ENCODE assay signal across 20 cellular contexts in genomic region chr11:37105456-37105855, GRCh38.
DNase-seq lines count a peak whose midpoint lies in the region; ATAC-seq, FAIRE-seq and TF ChIP-seq lines count a peak whose summit lies in the region.
"Had no signal": no experiment of that assay in that cellular context is flagged by ENCODE, and none has a peak within 500 bp of the region (broad histone marks: within the 10 kb centered on the region; RNA-seq: fewer than 3 reads in every experiment).

No MANE protein-coding gene starts in this region.

- CTCF ChIA-PET in A673 (lab: Charles Lee), result no interaction called here

- H3K4me2 ChIP-seq in astrocyte (ENCODE audit: low read length), result no peak overlapping the region
- H3K4me2 ChIP-seq: BLaER1 treated with 17β-estradiol and CSF1 and Interleukin-3, amounts not matched to agents 10 nM and 100 nM had no signal

- TF ChIP-seq CTCF in A673 (conservative IDR thresholded peaks at IDR 0.05; ENCODE audit: low read depth, low read length) (no peak), astrocyte (IDR thresholded peaks at IDR 0.05; ENCODE audit: insufficient read depth, low read depth, low read length) (no peak)

- no peak overlapping the region for H3K4me3 Mint-ChIP-seq in astrocyte (ENCODE audit: unreplicated experiment)
- no peak overlapping the region for H3K4me3 Mint-ChIP-seq in naive thymus-derived CD8-positive, alpha-beta T cell
- H3K4me3 Mint-ChIP-seq: B cell; CD8-positive, alpha-beta T cell; HFFc6 had no signal

- POLR2A ChIA-PET in A673 (lab: Charles Lee; ENCODE audit: low non-redundant PET), result no interaction called here
- POLR2A ChIA-PET in naive thymus-derived CD8-positive, alpha-beta T cell (lab: Charles Lee), result no interaction called here

- H3K9me3 ChIP-seq in A673 (ENCODE audit: low read depth, low read length, poor library complexity, severe bottlenecking) (peaks cover 17% of the 10 kb centered on the region), astrocyte (ENCODE audit: insufficient read depth, low read depth, low read length) (no peaks in the 10 kb centered on the region)
- H3K9me3 ChIP-seq: BLaER1 treated with 17β-estradiol and CSF1 and Interleukin-3, amounts not matched to agents 10 nM and 100 nM had no signal

- no peaks in the 10 kb centered on the region for H3K4me1 Mint-ChIP-seq in astrocyte (ENCODE audit: low read depth, unreplicated experiment)
- peaks cover 0 to 1% (median 0%) of the 10 kb centered on the region in 4 donors for H3K4me1 Mint-ChIP-seq in naive thymus-derived CD8-positive, alpha-beta T cell
- H3K4me1 Mint-ChIP-seq: B cell had no signal

- intact Hi-C loops in A673 (cut with micrococcal nuclease; ENCODE audit: unreplicated experiment) (no loop called here), Right ventricle myocardium inferior (cut with DNase I) (loop anchor here (10.0 kb wide), 1 partner anchor 339 kb away; no protein-coding TSS in a partner anchor)

- H4K20me1 ChIP-seq in astrocyte (ENCODE audit: insufficient read depth, low read length), result no peaks in the 10 kb centered on the region
- H4K20me1 ChIP-seq: BLaER1 treated with 17β-estradiol and CSF1 and Interleukin-3, amounts not matched to agents 10 nM and 100 nM had no signal

- no peaks in the 10 kb centered on the region for H3K36me3 Mint-ChIP-seq in astrocyte (ENCODE audit: low read depth, unreplicated experiment)
- no peaks in the 10 kb centered on the region for H3K36me3 Mint-ChIP-seq in naive thymus-derived CD8-positive, alpha-beta T cell
- H3K36me3 Mint-ChIP-seq: CD8-positive, alpha-beta T cell had no signal

- H3K27ac ChIP-seq in A673 (ENCODE audit: low read depth, low read length, poor library complexity, severe bottlenecking) (no peak overlapping the region), astrocyte (ENCODE audit: low read depth, low read length) (no peak overlapping the region)
- H3K27ac ChIP-seq: BLaER1 treated with 17β-estradiol and CSF1 and Interleukin-3, amounts not matched to agents 10 nM and 100 nM had no signal

- ATAC-seq in Right ventricle myocardium inferior, result no peak
- no peak for ATAC-seq in naive thymus-derived CD8-positive, alpha-beta T cell
- ATAC-seq: CD8-positive, alpha-beta T cell; HCT116; HepG2 had no signal

- H2AFZ ChIP-seq in astrocyte (ENCODE audit: low read depth, low read length), result no peak overlapping the region

- H3K36me3 ChIP-seq in A673 (ENCODE audit: insufficient read depth, low read length, poor library complexity, severe bottlenecking) (peaks cover 4% of the 10 kb centered on the region), astrocyte (ENCODE audit: insufficient read depth, low read length) (no peaks in the 10 kb centered on the region)
- H3K36me3 ChIP-seq: BLaER1 treated with 17β-estradiol and CSF1 and Interleukin-3, amounts not matched to agents 10 nM and 100 nM had no signal

- DNase-seq in A673 (ENCODE audit: low spot score) (peak; percentile 38), astrocyte (ENCODE audit: low read depth) (peak; percentile 56), inferior parietal cortex (ENCODE audit: extremely low spot score) (peak; percentile 34), pons (ENCODE audit: low spot score) (peak; percentile 9), Right ventricle myocardium inferior (ENCODE audit: missing footprints) (no peak)
- no peak for DNase-seq in activated naive CD4-positive, alpha-beta T cell treated with Interleukin-2 at 50 U/mL for 16 hours
- DNase-seq in stimulated activated CD4-positive, alpha-beta T cell treated with anti-CD3 and anti-CD28 coated beads, Interleukin-12 subunit alpha, Interleukin-12 subunit beta, amount 100 ng/mL, for 4 hours, result no peak
- DNase-seq in naive thymus-derived CD8-positive, alpha-beta T cell, result no peak
- DNase-seq: 8988T; Calu3; CD8-positive, alpha-beta T cell; DMS79 treated with DMSO at 0.1 percent for 48 hours; GF-D8; GOT3; H7; HFFc6 had no signal

- peaks cover 34% of the 10 kb centered on the region for H3K4me1 ChIP-seq in A673 (ENCODE audit: insufficient read depth, low read length, poor library complexity, severe bottlenecking)
- peaks cover 6% of the 10 kb centered on the region for H3K4me1 ChIP-seq in astrocyte (ENCODE audit: insufficient read depth, low read length)

- no peaks in the 10 kb centered on the region for H3K27me3 Mint-ChIP-seq in astrocyte (ENCODE audit: low read depth, unreplicated experiment)
- H3K27me3 Mint-ChIP-seq in naive thymus-derived CD8-positive, alpha-beta T cell, result no peaks in the 10 kb centered on the region
- H3K27me3 Mint-ChIP-seq: B cell had no signal

- BruUV-seq in A673 (replicated peaks; lab: Mats Ljungman, UMichigan), result no TSS peak

- no peaks in the 10 kb centered on the region for H3K79me2 ChIP-seq in astrocyte (ENCODE audit: insufficient read depth, low read length)

- FAIRE-seq in astrocyte (lab: Jason Lieb, UNC), result no peak
- FAIRE-seq: HepG2 had no signal

- peaks cover under 1% of the 10 kb centered on the region for H3K9me3 Mint-ChIP-seq in astrocyte (ENCODE audit: unreplicated experiment)
- peaks cover 0 to 21% (median 8%) of the 10 kb centered on the region in 9 donors for H3K9me3 Mint-ChIP-seq in naive thymus-derived CD8-positive, alpha-beta T cell

- H3K4me3 ChIP-seq in A673 (ENCODE audit: low read depth, low read length, poor library complexity, severe bottlenecking), result no peak overlapping the region
- H3K4me3 ChIP-seq in astrocyte (ENCODE audit: insufficient read depth, low read depth, low read length), result no peak overlapping the region
- H3K4me3 ChIP-seq: BLaER1 treated with 17β-estradiol and CSF1 and Interleukin-3, amounts not matched to agents 10 nM and 100 nM had no signal

- no peaks in the 10 kb centered on the region for H3K27me3 ChIP-seq in A673 (replicated peaks; ENCODE audit: insufficient read depth, low read depth, low read length, poor library complexity)
- no peaks in the 10 kb centered on the region for H3K27me3 ChIP-seq in astrocyte (ENCODE audit: insufficient read depth, low read length)
- H3K27me3 ChIP-seq: BLaER1 treated with 17β-estradiol and CSF1 and Interleukin-3, amounts not matched to agents 10 nM and 100 nM had no signal

- H3K27ac Mint-ChIP-seq in astrocyte (ENCODE audit: unreplicated experiment), result no peak overlapping the region
- H3K27ac Mint-ChIP-seq in naive thymus-derived CD8-positive, alpha-beta T cell, result no peak overlapping the region
- H3K27ac Mint-ChIP-seq: B cell; CD8-positive, alpha-beta T cell; HFFc6 had no signal

- no peak overlapping the region for H3K9ac ChIP-seq in astrocyte (ENCODE audit: low read length)
- H3K9ac ChIP-seq: BLaER1 treated with 17β-estradiol and CSF1 and Interleukin-3, amounts not matched to agents 10 nM and 100 nM had no signal

Comparison
In these comparisons a context has a peak if more than half of its experiments do, and no peak if none do; other contexts are left out.
1. DNase-seq: peak in A673 (single experiment), astrocyte (single experiment), inferior parietal cortex (single experiment) and pons (single experiment); none in activated naive CD4-positive, alpha-beta T cell treated with Interleukin-2 at 50 U/mL for 16 hours (single experiment), stimulated activated CD4-positive, alpha-beta T cell treated with anti-CD3 and anti-CD28 coated beads, Interleukin-12 subunit alpha, Interleukin-12 subunit beta, amount 100 ng/mL, for 4 hours (single experiment), Right ventricle myocardium inferior (single experiment) and naive thymus-derived CD8-positive, alpha-beta T cell (0 of 10).